9 cellular contexts compared by ENCODE assay signal in the genomic region with DNA sequence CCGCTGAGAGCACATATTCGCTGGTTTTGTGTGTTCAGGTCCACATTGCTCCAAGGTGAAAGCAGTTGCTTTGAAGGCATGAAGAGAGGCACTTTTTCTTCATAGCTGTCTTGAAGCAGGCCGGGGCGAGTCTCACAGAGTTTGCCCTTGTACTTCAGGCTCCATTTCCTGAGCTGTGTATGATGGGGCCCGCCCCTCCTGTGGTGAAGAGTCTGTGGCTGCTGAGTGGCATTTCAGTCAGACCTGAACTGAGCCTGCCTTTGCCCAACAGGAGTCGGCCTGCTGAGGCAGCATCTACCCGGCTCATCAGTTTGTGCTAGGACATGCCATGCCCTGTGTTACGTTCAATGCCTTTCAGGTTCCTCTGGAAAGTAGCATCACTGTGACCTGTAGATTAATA. TPM values are rescaled to one million over a fixed set of nuclear protein-coding genes. Genes with fewer than 3 reads are reported as not detected.
DNase-seq lines count a peak whose midpoint lies in the region; ATAC-seq and TF ChIP-seq lines count a peak whose summit lies in the region.
"Had no signal": no experiment of that assay in that cellular context is flagged by ENCODE, and none has a peak within 500 bp of the region (broad histone marks: within the 10 kb centered on the region; RNA-seq: fewer than 3 reads in every experiment).

No MANE protein-coding gene starts in this region.

- intact Hi-C loops in dorsolateral prefrontal cortex (cut with DNase I): no loop called here

- peak in 2 of 3 experiments; percentile 57 to 58 for DNase-seq in activated CD8-positive, alpha-beta memory T cell treated with anti-CD3 and anti-CD28 coated beads for 48 hours (ENCODE audit: low read depth in 2 of 3, low spot score in 2 of 3)
- DNase-seq in kidney tubule cell (ENCODE audit: low spot score) (peak; percentile 30), dorsolateral prefrontal cortex (no peak), germinal center (ENCODE audit: low spot score) (no peak)
- peak; percentile 57 to 80 (median 76) for DNase-seq in stimulated activated naive CD4-positive, alpha-beta T cell (lab: John Stamatoyannopoulos, UW)

- H3K27me3 ChIP-seq in dorsolateral prefrontal cortex: no peaks in the 10 kb centered on the region

- H3K4me3 ChIP-seq in dorsolateral prefrontal cortex: no peak overlapping the region

- no peak for TF ChIP-seq CTCF in dorsolateral prefrontal cortex (IDR thresholded peaks at IDR 0.05 in 54 of 56, conservative IDR thresholded peaks at IDR 0.05 in 2 of 56; ENCODE audit: low read depth in 1 of 56, partially characterized antibody in 56 of 56)

- peak; percentile 78 for ATAC-seq in HG03175 (IDR thresholded peaks at IDR 0.05; ENCODE audit: unreplicated experiment)
- ATAC-seq in GM21390 (IDR thresholded peaks at IDR 0.05; ENCODE audit: unreplicated experiment): no peak
- no peak for ATAC-seq in HG03097 (IDR thresholded peaks at IDR 0.05; ENCODE audit: low FRiP score, unreplicated experiment)

- peak overlapping the region in 8 of 59 donors; percentile 0 to 44 (median 26) for H3K27ac ChIP-seq in dorsolateral prefrontal cortex

RNA-seq across cellular contexts. Expression of gene C1QTNF9, which starts 44.4 kb away (rescaled TPM):
- 1 to 10 TPM in 1 of 120 experiments, under 1 TPM in 16, not detected in 103; 0.18 to 1.0 (median 0.30) TPM for total RNA-seq in dorsolateral prefrontal cortex
- total RNA-seq: temporal lobe had no signal

Comparison
In these comparisons a context has a peak if more than half of its experiments do, and no peak if none do; other contexts are left out.
1. DNase-seq: peak in activated CD8-positive, alpha-beta memory T cell treated with anti-CD3 and anti-CD28 coated beads for 48 hours (2 of 3), kidney tubule cell (single experiment) and stimulated activated naive CD4-positive, alpha-beta T cell (6 of 6); none in dorsolateral prefrontal cortex (0 of 10) and germinal center (single experiment).